In genomic region chr1:230632273-230632873, GRCh38 we compare ENCODE assay signal across 9 cellular contexts. TPM values are rescaled to one million over a fixed set of nuclear protein-coding genes. Genes with fewer than 3 reads are reported as not detected.
DNase-seq lines count a peak whose midpoint lies in the region; ATAC-seq and TF ChIP-seq lines count a peak whose summit lies in the region.
"Had no signal": no experiment of that assay in that cellular context is flagged by ENCODE, and none has a peak within 500 bp of the region (broad histone marks: within the 10 kb centered on the region; RNA-seq: fewer than 3 reads in every experiment).

No MANE protein-coding gene starts in this region.

- TF ChIP-seq CTCF in breast epithelium (IDR thresholded peaks at IDR 0.05) (peak in 2 of 3 donors; percentile 11 to 37), omental fat pad (IDR thresholded peaks at IDR 0.05) (no peak)

- no peaks in the 10 kb centered on the region for H3K9me3 ChIP-seq in GM23248 (ENCODE audit: low read depth)
- H3K9me3 ChIP-seq in breast epithelium: no peaks in the 10 kb centered on the region

- H2AFZ ChIP-seq in GM23248: no peak overlapping the region

- no peak overlapping the region for H3K4me2 ChIP-seq in GM23248 (ENCODE audit: unreplicated experiment)

- H3F3A ChIP-seq in GM23248 (ENCODE audit: insufficient read depth): no peaks in the 10 kb centered on the region

- ATAC-seq in left lobe of liver: peak; percentile 99
- no peak for ATAC-seq in omental fat pad (ENCODE audit: low FRiP score)
- ATAC-seq in GM19463 (IDR thresholded peaks at IDR 0.05; ENCODE audit: unreplicated experiment): no peak
- ATAC-seq in HG03520 (IDR thresholded peaks at IDR 0.05; ENCODE audit: unreplicated experiment): no peak

- H3K79me2 ChIP-seq in GM23248 (ENCODE audit: insufficient read depth): no peaks in the 10 kb centered on the region

- H3K36me3 ChIP-seq in GM23248 (ENCODE audit: low read depth) (no peaks in the 10 kb centered on the region), breast epithelium (no peaks in the 10 kb centered on the region)

- DNase-seq in DMS 273 (lab: John Stamatoyannopoulos, UW; ENCODE audit: unreplicated experiment): peak; percentile 79
- DNase-seq in GM23248: peak; percentile 50
- DNase-seq in NCI-H510A treated with DMSO at 0.1 percent for 48 hours (lab: John Stamatoyannopoulos, UW): peak; percentile 78
- DNase-seq in breast epithelium (ENCODE audit: low spot score in 2 of 2): no peak
- peak; percentile 57 for DNase-seq in left lobe of liver (ENCODE audit: low spot score)
- DNase-seq in omental fat pad (ENCODE audit: low spot score): no peak

- peaks cover 5% of the 10 kb centered on the region; the same call in 1 of the 2 replicates for H3K27me3 ChIP-seq in GM23248 (replicated peaks; ENCODE audit: insufficient read depth)
- peaks cover 0 to 10% of the 10 kb centered on the region in 2 donors for H3K27me3 ChIP-seq in breast epithelium

- H4K20me1 ChIP-seq in GM23248 (ENCODE audit: insufficient read depth): no peaks in the 10 kb centered on the region

- no peak overlapping the region for H3K9ac ChIP-seq in GM23248

- intact Hi-C loops in breast epithelium (cut with DNase I; ENCODE audit: low total_unique reads): no loop called here

- no peak for TF ChIP-seq POLR2A in breast epithelium (IDR thresholded peaks at IDR 0.05)

- H3K27ac ChIP-seq in GM23248 (no peak overlapping the region), breast epithelium (no peak overlapping the region)
- H3K27ac ChIP-seq: SK-N-MC had no signal

- H3K4me3 ChIP-seq in GM23248 (no peak overlapping the region), breast epithelium (no peak overlapping the region)
- H3K4me3 ChIP-seq: SK-N-MC had no signal

- H3K9me2 ChIP-seq in GM23248 (ENCODE audit: insufficient read depth): no peaks in the 10 kb centered on the region

- in situ Hi-C loops in GM23248 (cut with MboI): loop anchor here (10.0 kb wide), 1 partner anchor 142 kb away; no protein-coding TSS in a partner anchor

- WGBS in GM23248 (ENCODE audit: low coverage in 1 of 2, low lambda C conversion rate in 2 of 2, missing lambda C conversion rate in 2 of 2), 2 experiments: 38 to 49% methylated on average over 4 of the region's 4 CpGs

- no peaks in the 10 kb centered on the region for H3K4me1 ChIP-seq in GM23248 (ENCODE audit: insufficient read depth)
- no peaks in the 10 kb centered on the region for H3K4me1 ChIP-seq in breast epithelium

RNA-seq across cellular contexts. Expression of gene COG2, which starts 9.9 kb away (rescaled TPM):
- 16.4 and 22.6 TPM in 2 replicates for total RNA-seq in GM23248 (2014; rRNA removed; shearing (Covaris generic))
- 12.2 and 14.6 TPM in 2 replicates for polyA plus RNA-seq in GM23248 (2016; fragmentation: Nextera tagmentation; extraction: Ambion mirVana)
- total RNA-seq in breast epithelium: 10 to 100 TPM; 22.9 to 44.3 (median 33.4) TPM
- 9.8 TPM for total RNA-seq in left lobe of liver
- total RNA-seq in omental fat pad: 10 to 100 TPM; 17.2 to 25.2 (median 22.9) TPM

Comparison
In these comparisons a context has a peak if more than half of its experiments do, and no peak if none do; other contexts are left out.
1. DNase-seq: peak in DMS 273 (single experiment), GM23248 (single experiment), NCI-H510A treated with DMSO at 0.1 percent for 48 hours (single experiment) and left lobe of liver (single experiment); none in breast epithelium (0 of 2) and omental fat pad (single experiment).
2. CTCF ChIP-seq: peak in breast epithelium (2 of 3); none in omental fat pad (0 of 3).